16 cellular contexts compared by ENCODE assay signal in genomic region chr4:84846985-84847384, GRCh38.
A peak's percentile ranks its signal among the peaks of the same experiment; 100 is the strongest.
DNase-seq lines count a peak whose midpoint lies in the region; ATAC-seq and TF ChIP-seq lines count a peak whose summit lies in the region.
"Had no signal": no experiment of that assay in that cellular context is flagged by ENCODE, and none has a peak within 500 bp of the region (broad histone marks: within the 10 kb centered on the region; RNA-seq: fewer than 3 reads in every experiment).

No MANE protein-coding gene starts in this region.

- peak; percentile 13 for DNase-seq in RPMI8226
- DNase-seq in CD4-positive, alpha-beta memory T cell = no peak
- DNase-seq in NCI-H1694 (lab: John Stamatoyannopoulos, UW) = no peak
- DNase-seq: BE2C; CD8-positive, alpha-beta T cell; DND-41; GOT3; MG63; NCI-H1092; NCI-H1694 treated with DMSO at 0.1 percent for 48 hours; NCI-H446; NCI-H69 had no signal

- H3K36me3 Mint-ChIP-seq in brain (peaks cover 84% of the 10 kb centered on the region), nephron (ENCODE audit: low read depth) (peaks cover 53% of the 10 kb centered on the region)
- no peaks in the 10 kb centered on the region for H3K36me3 Mint-ChIP-seq in CD4-positive, alpha-beta memory T cell
- H3K36me3 Mint-ChIP-seq: CD8-positive, alpha-beta T cell had no signal

- CTCF ChIA-PET in CD4-positive, alpha-beta memory T cell (lab: Charles Lee; ENCODE audit: partially characterized antibody) = no interaction called here

- POLR2A ChIA-PET in CD4-positive, alpha-beta memory T cell (lab: Charles Lee; ENCODE audit: partially characterized antibody) = no interaction called here

- ATAC-seq in GM21529 (IDR thresholded peaks at IDR 0.05; ENCODE audit: unreplicated experiment) (no peak), GM21390 (IDR thresholded peaks at IDR 0.05; ENCODE audit: unreplicated experiment) (no peak)
- ATAC-seq: CD8-positive, alpha-beta T cell had no signal

- no peaks in the 10 kb centered on the region for H3K4me1 ChIP-seq in CD4-positive, alpha-beta memory T cell (ENCODE audit: insufficient read depth, low read length)

- peaks cover 13% of the 10 kb centered on the region for H3K4me1 Mint-ChIP-seq in brain
- peaks cover 32% of the 10 kb centered on the region for H3K4me1 Mint-ChIP-seq in nephron
- H3K4me1 Mint-ChIP-seq in CD4-positive, alpha-beta memory T cell = no peaks in the 10 kb centered on the region

- H3K9me3 ChIP-seq in CD4-positive, alpha-beta memory T cell (ENCODE audit: control insufficient read depth in 1 of 2, low read length in 2 of 2) = no peaks in the 10 kb centered on the region
- H3K9me3 ChIP-seq: BE2C, MG63 had no signal

- no peak for TF ChIP-seq CTCF in brain (conservative IDR thresholded peaks at IDR 0.05)
- no peak for TF ChIP-seq CTCF in nephron (IDR thresholded peaks at IDR 0.05; ENCODE audit: unreplicated experiment in 3 of 3)

- intact Hi-C loops in CD4-positive, alpha-beta memory T cell (cut with micrococcal nuclease) = no loop called here

- H3K27me3 Mint-ChIP-seq in brain = no peaks in the 10 kb centered on the region
- no peaks in the 10 kb centered on the region for H3K27me3 Mint-ChIP-seq in nephron (ENCODE audit: low read depth)
- H3K27me3 Mint-ChIP-seq in CD4-positive, alpha-beta memory T cell = no peaks in the 10 kb centered on the region

- H3K27ac ChIP-seq in CD4-positive, alpha-beta memory T cell (ENCODE audit: low read depth, low read length) = no peak overlapping the region

- no peak overlapping the region for H3K4me3 ChIP-seq in CD4-positive, alpha-beta memory T cell (ENCODE audit: low read length in 2 of 2)
- H3K4me3 ChIP-seq: MG63 had no signal

- peaks cover 0 to 7% (median 3%) of the 10 kb centered on the region in 5 experiments for H3K9me3 Mint-ChIP-seq in brain
- no peaks in the 10 kb centered on the region for H3K9me3 Mint-ChIP-seq in nephron
- H3K9me3 Mint-ChIP-seq in CD4-positive, alpha-beta memory T cell = peaks cover 0 to 2% (median 0%) of the 10 kb centered on the region in 8 donors
- H3K9me3 Mint-ChIP-seq: CD8-positive, alpha-beta T cell had no signal

- H3K27me3 ChIP-seq in CD4-positive, alpha-beta memory T cell (ENCODE audit: insufficient read depth, low read length) = no peaks in the 10 kb centered on the region
- H3K27me3 ChIP-seq: BE2C, MG63 had no signal

- H3K36me3 ChIP-seq in CD4-positive, alpha-beta memory T cell (ENCODE audit: insufficient read depth, low read length) = no peaks in the 10 kb centered on the region
- H3K36me3 ChIP-seq: MG63 had no signal

- H3K4me3 Mint-ChIP-seq in brain (no peak overlapping the region), nephron (no peak overlapping the region)
- no peak overlapping the region for H3K4me3 Mint-ChIP-seq in CD4-positive, alpha-beta memory T cell
- H3K4me3 Mint-ChIP-seq: CD8-positive, alpha-beta T cell had no signal

- peak overlapping the region in 3 of 5 experiments; percentile 22 to 48 (median 25) for H3K27ac Mint-ChIP-seq in brain
- peak overlapping the region in 2 of 3 experiments; percentile 11 to 41 for H3K27ac Mint-ChIP-seq in nephron
- H3K27ac Mint-ChIP-seq in CD4-positive, alpha-beta memory T cell = no peak overlapping the region
- H3K27ac Mint-ChIP-seq: CD8-positive, alpha-beta T cell had no signal

Comparison
In these comparisons a context has a peak if more than half of its experiments do, and no peak if none do; other contexts are left out.
1. H3K27ac Mint-ChIP-seq: peak in brain (3 of 5) and nephron (2 of 3); none in CD4-positive, alpha-beta memory T cell (0 of 7).